ENCODE assay signal across 8 cellular contexts in genomic region chr2:235494716-235495372, GRCh38. TPM values are rescaled to one million over a fixed set of nuclear protein-coding genes. Genes with fewer than 3 reads are reported as not detected.
DNase-seq lines count a peak whose midpoint lies in the region; ATAC-seq and TF ChIP-seq lines count a peak whose summit lies in the region.

No MANE protein-coding gene starts in this region.

- no peaks in the 10 kb centered on the region for H3K9me3 Mint-ChIP-seq in activated naive CD8-positive, alpha-beta T cell treated with anti-CD3 and anti-CD28 coated beads, Interleukin-2, amount 10 ng/mL, durations not matched to agents 7 days and 5 days
- H3K9me3 Mint-ChIP-seq in progenitor cell of endocrine pancreas (ENCODE audit: low read depth), result peaks cover 3% of the 10 kb centered on the region

- TF ChIP-seq CTCF in progenitor cell of endocrine pancreas (IDR thresholded peaks at IDR 0.05; ENCODE audit: unreplicated experiment), result no peak

- no peak overlapping the region for H3K27ac Mint-ChIP-seq in activated naive CD8-positive, alpha-beta T cell treated with anti-CD3 and anti-CD28 coated beads, Interleukin-2, amount 10 ng/mL, durations not matched to agents 7 days and 5 days
- peak overlapping the region; percentile 88 for H3K27ac Mint-ChIP-seq in progenitor cell of endocrine pancreas

- ATAC-seq in HG02678 (IDR thresholded peaks at IDR 0.05; ENCODE audit: unreplicated experiment) (peak; percentile 16), left ventricle myocardium superior (peak; percentile 12), GM19467 (IDR thresholded peaks at IDR 0.05; ENCODE audit: unreplicated experiment) (no peak)
- ATAC-seq in activated naive CD8-positive, alpha-beta T cell treated with anti-CD3 and anti-CD28 coated beads, Interleukin-2, amount 10 ng/mL, durations not matched to agents 7 days and 5 days (ENCODE audit: low read depth), result no peak

- H3K4me3 Mint-ChIP-seq in activated naive CD8-positive, alpha-beta T cell treated with anti-CD3 and anti-CD28 coated beads, Interleukin-2, amount 10 ng/mL, durations not matched to agents 7 days and 5 days, result peak overlapping the region; percentile 61
- H3K4me3 Mint-ChIP-seq in progenitor cell of endocrine pancreas (ENCODE audit: low read depth), result peak overlapping the region; percentile 81

- H3K4me1 Mint-ChIP-seq in activated naive CD8-positive, alpha-beta T cell treated with anti-CD3 and anti-CD28 coated beads, Interleukin-2, amount 10 ng/mL, durations not matched to agents 7 days and 5 days, result peaks cover 4% of the 10 kb centered on the region
- H3K4me1 Mint-ChIP-seq in progenitor cell of endocrine pancreas (ENCODE audit: low read depth), result peaks cover 23% of the 10 kb centered on the region

- POLR2A ChIA-PET in activated naive CD8-positive, alpha-beta T cell treated with anti-CD3 and anti-CD28 coated beads, Interleukin-2, amount 10 ng/mL, durations not matched to agents 7 days and 5 days (lab: Charles Lee), result no interaction called here

- peak; percentile 70 for DNase-seq in AG20443 (ENCODE audit: low spot score)
- peak; percentile 37 for DNase-seq in activated naive CD8-positive, alpha-beta T cell treated with anti-CD3 and anti-CD28 coated beads, Interleukin-2, amount 10 ng/mL, durations not matched to agents 7 days and 5 days
- peak; percentile 62 for DNase-seq in left ventricle myocardium superior
- no peak for DNase-seq in progenitor cell of endocrine pancreas (ENCODE audit: low spot score, unreplicated experiment)
- no peak for DNase-seq in NCI-H510A treated with DMSO at 0.1 percent for 48 hours (lab: John Stamatoyannopoulos, UW)
- DNase-seq in GM19238 (ENCODE audit: insufficient read length, low spot score), result no peak

- peaks cover 64% of the 10 kb centered on the region for H3K27me3 Mint-ChIP-seq in activated naive CD8-positive, alpha-beta T cell treated with anti-CD3 and anti-CD28 coated beads, Interleukin-2, amount 10 ng/mL, durations not matched to agents 7 days and 5 days
- H3K27me3 Mint-ChIP-seq in progenitor cell of endocrine pancreas, result peaks cover 13% of the 10 kb centered on the region

- intact Hi-C loops in left ventricle myocardium superior (cut with micrococcal nuclease), result no loop called here

- H3K36me3 Mint-ChIP-seq in activated naive CD8-positive, alpha-beta T cell treated with anti-CD3 and anti-CD28 coated beads, Interleukin-2, amount 10 ng/mL, durations not matched to agents 7 days and 5 days, result peaks cover 1% of the 10 kb centered on the region
- no peaks in the 10 kb centered on the region for H3K36me3 Mint-ChIP-seq in progenitor cell of endocrine pancreas (ENCODE audit: insufficient read depth)

RNA-seq across cellular contexts. Expression of gene AGAP1, which starts 1.0 kb away (rescaled TPM):
- 1 to 10 TPM; 2.4 to 4.5 TPM for total RNA-seq in activated naive CD8-positive, alpha-beta T cell treated with anti-CD3 and anti-CD28 coated beads, Interleukin-2, amount 10 ng/mL, durations not matched to agents 7 days and 5 days
- 22.3 TPM for total RNA-seq in left ventricle myocardium superior
- 43.3 and 47.2 TPM in 2 replicates for total RNA-seq in progenitor cell of endocrine pancreas

Comparison
In these comparisons a context has a peak if more than half of its experiments do, and no peak if none do; other contexts are left out.
1. DNase-seq: peak in AG20443 (single experiment), activated naive CD8-positive, alpha-beta T cell treated with anti-CD3 and anti-CD28 coated beads, Interleukin-2, amount 10 ng/mL, durations not matched to agents 7 days and 5 days (single experiment) and left ventricle myocardium superior (single experiment); none in progenitor cell of endocrine pancreas (single experiment), NCI-H510A treated with DMSO at 0.1 percent for 48 hours (single experiment) and GM19238 (single experiment).
2. ATAC-seq: peak in HG02678 (single experiment) and left ventricle myocardium superior (single experiment); none in activated naive CD8-positive, alpha-beta T cell treated with anti-CD3 and anti-CD28 coated beads, Interleukin-2, amount 10 ng/mL, durations not matched to agents 7 days and 5 days (single experiment) and GM19467 (single experiment).